ENCODE assay signal across 8 cellular contexts in the genomic region with DNA sequence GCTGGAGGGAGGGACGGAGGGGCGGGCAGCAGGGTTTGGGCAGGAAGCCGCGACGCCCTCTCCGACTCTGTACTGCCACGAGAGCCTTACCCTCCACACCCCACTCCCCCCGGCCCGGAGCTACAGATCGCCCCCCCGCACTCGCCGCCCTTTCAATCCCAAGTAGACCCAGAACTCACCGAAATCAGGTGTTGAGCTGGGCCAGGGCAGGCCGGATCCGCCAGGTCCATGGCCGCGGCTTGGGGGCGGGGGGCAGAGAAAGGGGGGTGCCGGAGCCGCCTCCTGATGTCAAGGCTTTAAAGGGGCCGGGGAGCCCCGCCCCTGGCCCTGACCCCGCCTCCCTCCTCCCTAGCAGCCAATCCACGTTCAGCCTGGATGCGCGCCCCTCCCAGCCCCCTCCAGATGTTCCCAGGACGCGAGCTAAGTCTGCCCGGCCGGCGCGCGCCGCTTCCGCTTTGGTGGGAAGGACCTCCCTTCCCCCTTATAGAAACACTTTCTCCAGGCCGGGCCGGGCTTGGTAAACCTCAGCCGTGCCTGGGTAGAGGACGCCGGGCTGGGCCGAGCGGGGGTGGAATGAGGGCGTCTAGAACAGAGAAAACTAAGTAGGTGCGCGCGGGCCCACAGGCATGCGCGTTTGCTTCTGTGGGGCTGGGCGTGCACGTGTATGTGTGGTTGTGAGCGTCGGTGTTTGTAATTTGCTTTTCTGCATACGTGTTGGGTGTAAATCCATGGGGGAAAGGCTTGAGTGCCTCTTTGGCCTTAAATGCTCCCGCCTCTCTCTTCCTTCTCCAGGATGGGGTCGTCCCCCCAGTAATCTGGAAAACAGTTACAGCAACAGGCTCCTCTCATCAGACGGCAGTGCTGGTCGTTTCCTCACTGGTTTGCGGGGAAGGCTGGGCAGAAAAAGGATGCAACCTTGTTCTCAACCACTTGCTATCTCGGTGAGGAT. TPM values are rescaled to one million over a fixed set of nuclear protein-coding genes. Genes with fewer than 3 reads are reported as not detected.
DNase-seq lines count a peak whose midpoint lies in the region; ATAC-seq, FAIRE-seq and TF ChIP-seq lines count a peak whose summit lies in the region.

A gene with protein sequence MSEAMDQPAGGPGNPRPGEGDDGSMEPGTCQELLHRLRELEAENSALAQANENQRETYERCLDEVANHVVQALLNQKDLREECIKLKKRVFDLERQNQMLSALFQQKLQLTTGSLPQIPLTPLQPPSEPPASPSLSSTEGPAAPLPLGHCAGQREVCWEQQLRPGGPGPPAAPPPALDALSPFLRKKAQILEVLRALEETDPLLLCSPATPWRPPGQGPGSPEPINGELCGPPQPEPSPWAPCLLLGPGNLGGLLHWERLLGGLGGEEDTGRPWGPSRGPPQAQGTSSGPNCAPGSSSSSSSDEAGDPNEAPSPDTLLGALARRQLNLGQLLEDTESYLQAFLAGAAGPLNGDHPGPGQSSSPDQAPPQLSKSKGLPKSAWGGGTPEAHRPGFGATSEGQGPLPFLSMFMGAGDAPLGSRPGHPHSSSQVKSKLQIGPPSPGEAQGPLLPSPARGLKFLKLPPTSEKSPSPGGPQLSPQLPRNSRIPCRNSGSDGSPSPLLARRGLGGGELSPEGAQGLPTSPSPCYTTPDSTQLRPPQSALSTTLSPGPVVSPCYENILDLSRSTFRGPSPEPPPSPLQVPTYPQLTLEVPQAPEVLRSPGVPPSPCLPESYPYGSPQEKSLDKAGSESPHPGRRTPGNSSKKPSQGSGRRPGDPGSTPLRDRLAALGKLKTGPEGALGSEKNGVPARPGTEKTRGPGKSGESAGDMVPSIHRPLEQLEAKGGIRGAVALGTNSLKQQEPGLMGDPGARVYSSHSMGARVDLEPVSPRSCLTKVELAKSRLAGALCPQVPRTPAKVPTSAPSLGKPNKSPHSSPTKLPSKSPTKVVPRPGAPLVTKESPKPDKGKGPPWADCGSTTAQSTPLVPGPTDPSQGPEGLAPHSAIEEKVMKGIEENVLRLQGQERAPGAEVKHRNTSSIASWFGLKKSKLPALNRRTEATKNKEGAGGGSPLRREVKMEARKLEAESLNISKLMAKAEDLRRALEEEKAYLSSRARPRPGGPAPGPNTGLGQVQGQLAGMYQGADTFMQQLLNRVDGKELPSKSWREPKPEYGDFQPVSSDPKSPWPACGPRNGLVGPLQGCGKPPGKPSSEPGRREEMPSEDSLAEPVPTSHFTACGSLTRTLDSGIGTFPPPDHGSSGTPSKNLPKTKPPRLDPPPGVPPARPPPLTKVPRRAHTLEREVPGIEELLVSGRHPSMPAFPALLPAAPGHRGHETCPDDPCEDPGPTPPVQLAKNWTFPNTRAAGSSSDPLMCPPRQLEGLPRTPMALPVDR (N-terminal part only) (minus strand): TSS at position 271 of the 949 bp plus-strand sequence. CDS start 24,369 bp downstream, outside the sequence.

- dilution Hi-C loops in keratinocyte (cut with MboI; ENCODE audit: extremely low pct_ligation_motif_present, low sequenced_read_pairs), result no loop called here

- peak within 1 kb of the TSS; percentile 99 for H3K4me2 ChIP-seq in keratinocyte (ENCODE audit: control insufficient read depth, extremely low read depth, insufficient read depth, low read depth, low read length)

- no peak for TF ChIP-seq CTCF in keratinocyte (optimal IDR thresholded peaks at IDR 0.05 in 1 of 3, IDR thresholded peaks at IDR 0.05 in 1 of 3, conservative IDR thresholded peaks at IDR 0.05 in 1 of 3; ENCODE audit: extremely low read depth in 1 of 3, insufficient read depth in 2 of 3, low read length in 3 of 3)

- H3K79me2 ChIP-seq in keratinocyte (ENCODE audit: control insufficient read depth, insufficient read depth, low read length), result peaks cover 32% of the 10 kb centered on the region

- H3K9ac ChIP-seq in keratinocyte (ENCODE audit: control insufficient read depth, extremely low read depth, insufficient read depth, low read length), result peak within 1 kb of the TSS; percentile 83

- ATAC-seq in GM19023 (IDR thresholded peaks at IDR 0.05; ENCODE audit: unreplicated experiment), result peak; percentile 94
- ATAC-seq in HG03280 (IDR thresholded peaks at IDR 0.05; ENCODE audit: unreplicated experiment), result peak; percentile 90
- peak; percentile 94 to 96 for ATAC-seq in activated CD4-positive, CD25-positive, alpha-beta regulatory T cell treated with anti-CD3 and anti-CD28 coated beads, Interleukin-2, amount 50 U/mL, for 24 hours

- peak within 1 kb of the TSS; percentile 85 for H2AFZ ChIP-seq in keratinocyte (ENCODE audit: control insufficient read depth, low read length)

- H3K4me1 ChIP-seq in keratinocyte (ENCODE audit: control insufficient read depth, extremely low read depth, insufficient read depth, low read length), result peaks cover 48% of the 10 kb centered on the region

- peak within 1 kb of the TSS; percentile 65 for H3K27ac ChIP-seq in keratinocyte (ENCODE audit: control insufficient read depth, insufficient read depth, low read length)

- H3K36me3 ChIP-seq in keratinocyte (ENCODE audit: control insufficient read depth in 2 of 2, extremely low read depth in 1 of 2, insufficient read depth in 2 of 2, low read length in 2 of 2), result no peaks in the 10 kb centered on the region

- no peaks in the 10 kb centered on the region for H3K27me3 ChIP-seq in keratinocyte (ENCODE audit: control insufficient read depth, extremely low read depth, insufficient read depth, low read length)

- H3K9me1 ChIP-seq in keratinocyte (ENCODE audit: control insufficient read depth, extremely low read depth, insufficient read depth, low read length), result peaks cover 11% of the 10 kb centered on the region

- DNase-seq in AG08396 (ENCODE audit: low spot score) (peak; percentile 98), NCI-H345 treated with DMSO at 0.1 percent for 48 hours (lab: John Stamatoyannopoulos, UW; ENCODE audit: unreplicated experiment) (peak; percentile 37), cerebellar cortex (ENCODE audit: low spot score) (peak; percentile 92), keratinocyte (ENCODE audit: low read depth, low spot score) (peak; percentile 78)
- peak; percentile 87 to 94 (median 91) for DNase-seq in stimulated activated CD4-positive, alpha-beta T cell treated with anti-CD3 and anti-CD28 coated beads, Interleukin-12 subunit alpha, Interleukin-12 subunit beta, amount 100 ng/mL, for 48 hours (ENCODE audit: low read depth in 2 of 3, low spot score in 1 of 3)

- peak; percentile 77 for FAIRE-seq in keratinocyte (lab: Jason Lieb, UNC)

- no peaks in the 10 kb centered on the region for H3K9me3 ChIP-seq in keratinocyte (ENCODE audit: control insufficient read depth, low read depth, low read length)

- peaks cover 8% of the 10 kb centered on the region for H4K20me1 ChIP-seq in keratinocyte (ENCODE audit: control insufficient read depth, extremely low read depth, insufficient read depth, low read length)

- peak within 1 kb of the TSS; percentile 85 to 93 (median 85) for H3K4me3 ChIP-seq in keratinocyte (ENCODE audit: control insufficient read depth in 2 of 3, extremely low read depth in 1 of 3, insufficient read depth in 2 of 3, low read depth in 1 of 3, low read length in 3 of 3)

RNA-seq across cellular contexts. Expression of the gene that starts here (rescaled TPM):
- polyA plus RNA-seq in keratinocyte, result 3.9 to 5.8 TPM (median 4.4 TPM) in 3 replicates
- polyA plus RNA-seq in keratinocyte (2011; ENCODE audit: low read depth), result 1.3 TPM
- 2.8 and 5.9 TPM in 2 replicates for polyA plus RNA-seq in keratinocyte (2011; cell fraction: cytosol; rRNA removed)
- 15.7 and 20.3 TPM in 2 replicates for polyA plus RNA-seq in keratinocyte (2011; cell fraction: nucleus; rRNA removed)
- 3.0 and 12.3 TPM in 2 replicates for polyA plus RNA-seq in keratinocyte (2012; ENCODE audit: low replicate concordance)
- polyA minus RNA-seq in keratinocyte, result 10.1 to 14.4 TPM (median 10.7 TPM) in 3 replicates
- polyA minus RNA-seq in keratinocyte (2011; cell fraction: cytosol; rRNA and poly(A)+ RNA removed), result 16.5 TPM
- polyA minus RNA-seq in keratinocyte (2011; cell fraction: nucleus; rRNA and poly(A)+ RNA removed), result 21.9 and 22.6 TPM in 2 replicates

Comparison
In these comparisons a context has a peak if more than half of its experiments do, and no peak if none do; other contexts are left out.
1. Peak in every context shown above with its lines: DNase-seq, ATAC-seq, H3K4me3 ChIP-seq and H3K27ac ChIP-seq.
2. DNase-seq: peak in every context shown above with its lines; median percentile 98 in AG08396; 92 in cerebellar cortex; 91 in stimulated activated CD4-positive, alpha-beta T cell treated with anti-CD3 and anti-CD28 coated beads, Interleukin-12 subunit alpha, Interleukin-12 subunit beta, amount 100 ng/mL, for 48 hours; 78 in keratinocyte; 37 in NCI-H345 treated with DMSO at 0.1 percent for 48 hours.